Comparison of ENCODE assay signal across 22 cellular contexts in the genomic region with DNA sequence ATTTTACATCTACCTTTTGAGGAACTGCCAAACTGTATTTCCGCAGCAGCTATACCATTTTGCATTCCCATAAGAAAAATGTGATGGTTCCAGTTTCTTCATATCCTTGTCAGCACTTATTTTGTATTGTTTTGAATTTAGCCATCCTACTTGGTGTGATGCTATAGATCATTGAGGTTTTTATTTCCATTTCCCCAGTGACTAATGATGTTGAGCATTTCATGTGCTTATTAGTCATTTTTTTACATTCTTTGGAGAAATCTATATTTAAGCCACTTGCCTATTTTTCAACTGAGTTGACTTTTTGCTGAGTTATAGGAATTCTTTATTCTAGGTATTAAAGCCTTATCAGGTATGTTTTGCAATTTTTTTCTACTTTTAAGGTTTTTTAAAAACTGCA.
DNase-seq lines count a peak whose midpoint lies in the region; ATAC-seq, FAIRE-seq and TF ChIP-seq lines count a peak whose summit lies in the region.
"Had no signal": no experiment of that assay in that cellular context is flagged by ENCODE, and none has a peak within 500 bp of the region (broad histone marks: within the 10 kb centered on the region; RNA-seq: fewer than 3 reads in every experiment).

No MANE protein-coding gene starts in this region.

- H3K4ac ChIP-seq in H1 (replicated peaks; ENCODE audit: insufficient read length, low read depth, low read length): no peak overlapping the region

- no peak for TF ChIP-seq EP300 in H1 (IDR thresholded peaks at IDR 0.05; ENCODE audit: borderline replicate concordance in 1 of 2, low read depth in 2 of 2, low read length in 2 of 2)

- H2BK12ac ChIP-seq in H1 (ENCODE audit: low read depth, low read length): no peak overlapping the region

- no peak overlapping the region for H4K91ac ChIP-seq in H1 (replicated peaks; ENCODE audit: insufficient read length, low read length)

- H3K4me3 ChIP-seq in H1 (ENCODE audit: extremely low read depth in 1 of 4, insufficient read depth in 2 of 4, low read depth in 3 of 4, low read length in 4 of 4) (no peak overlapping the region), retinal pigment epithelial cell (ENCODE audit: low read length) (no peak overlapping the region), right atrium auricular region (no peak overlapping the region), aorta (ENCODE audit: low read length in 2 of 2) (no peak overlapping the region)
- H3K4me3 ChIP-seq: PC-9 had no signal

- H3K79me1 ChIP-seq in H1 (ENCODE audit: low read depth, low read length): no peaks in the 10 kb centered on the region

- H3K23ac ChIP-seq in H1 (ENCODE audit: insufficient read length): no peak overlapping the region

- no peak overlapping the region for H3K4me2 ChIP-seq in H1 (ENCODE audit: insufficient read depth in 1 of 2, low read depth in 2 of 2, low read length in 2 of 2)
- H3K4me2 ChIP-seq: PC-9, SK-N-SH had no signal

- no peaks in the 10 kb centered on the region for H3K9me3 ChIP-seq in H1 (ENCODE audit: insufficient read depth in 2 of 2, low read depth in 1 of 2, low read length in 1 of 2)
- no peaks in the 10 kb centered on the region for H3K9me3 ChIP-seq in right atrium auricular region
- no peaks in the 10 kb centered on the region for H3K9me3 ChIP-seq in aorta (ENCODE audit: control insufficient read depth, low read length)
- H3K9me3 ChIP-seq: SK-N-SH had no signal

- no peaks in the 10 kb centered on the region for H3K23me2 ChIP-seq in H1 (ENCODE audit: low read depth, low read length)

- POLR2A ChIA-PET in H1 (lab: Charles Lee; ENCODE audit: partially characterized antibody): no interaction called here

- CTCF ChIA-PET in H1 (lab: Charles Lee; ENCODE audit: partially characterized antibody): no interaction called here

- H2BK120ac ChIP-seq in H1 (replicated peaks; ENCODE audit: low read depth, low read length): no peak overlapping the region

- no peak for TF ChIP-seq RAD21 in H1 (IDR thresholded peaks at IDR 0.05 in 1 of 2, conservative IDR thresholded peaks at IDR 0.05 in 1 of 2; ENCODE audit: low read depth in 2 of 2, low read length in 2 of 2)

- WGBS in H1 (ENCODE audit: extremely low coverage in 1 of 2, insufficient coverage in 1 of 2, insufficient read length in 1 of 2, insufficient replicate concordance in 2 of 2, low coverage in 1 of 2, low lambda C conversion rate in 2 of 2, missing lambda C conversion rate in 1 of 2), 2 experiments: 82% methylated on average over 1 of the region's 1 CpG; no CpG with 5 or more reads in 1 of the 2 experiments
- 89 to 92% methylated on average over 1 of the region's 1 CpG for WGBS in aorta, 2 donors

- H4K8ac ChIP-seq in H1 (ENCODE audit: extremely low read depth, insufficient read depth, low read length): no peak overlapping the region

- H3K9ac ChIP-seq in H1 (replicated peaks in 1 of 4; ENCODE audit: extremely low read depth in 1 of 4, low read depth in 3 of 4, low read length in 3 of 4): no peak overlapping the region
- H3K9ac ChIP-seq: SK-N-SH had no signal

- H2BK5ac ChIP-seq in H1 (ENCODE audit: low read depth, low read length): no peak overlapping the region

- no peak for FAIRE-seq in H1 (lab: Jason Lieb, UNC)
- FAIRE-seq: GM12891 had no signal

- no peak overlapping the region for H2AK5ac ChIP-seq in H1 (ENCODE audit: low read depth, low read length)

- no peak overlapping the region for H4K5ac ChIP-seq in H1 (ENCODE audit: insufficient read length, low read depth, low read length)

- no peaks in the 10 kb centered on the region for H4K20me1 ChIP-seq in H1 (replicated peaks in 1 of 2; ENCODE audit: control insufficient read depth in 1 of 2, insufficient read depth in 2 of 2, low read length in 2 of 2)

- peak; percentile 49 for DNase-seq in EH (ENCODE audit: low read depth)
- peak; percentile 2 for DNase-seq in HS-5 (ENCODE audit: low read depth)
- DNase-seq in H1 (ENCODE audit: low read depth in 1 of 2, low spot score in 2 of 2): no peak
- peak; percentile 66 for DNase-seq in retinal pigment epithelial cell (ENCODE audit: low read depth)
- DNase-seq in right atrium auricular region (ENCODE audit: low spot score): no peak
- no peak for DNase-seq in aorta
- DNase-seq: CD4-positive, CD25-positive, alpha-beta regulatory T cell; COR-L47; DMS79; GOT3; MV-4-11; NCI-H1105 treated with DMSO at 0.1 percent for 48 hours; NCI-H2107; NCI-H2227 treated with DMSO at 0.1 percent for 48 hours; NCI-H510A treated with DMSO at 0.1 percent for 48 hours; NCI-H748 treated with DMSO at 0.1 percent for 48 hours; PC-9; SIG-M5; SK-N-SH had no signal

- H3K56ac ChIP-seq in H1 (replicated peaks; ENCODE audit: insufficient read length, low read depth, low read length): no peak overlapping the region

- no peak overlapping the region for H3K18ac ChIP-seq in H1 (ENCODE audit: extremely low read depth, low read length)

- H3K36me3 ChIP-seq in H1 (ENCODE audit: control insufficient read depth in 2 of 4, insufficient read depth in 4 of 4, low read length in 3 of 4): no peaks in the 10 kb centered on the region
- no peaks in the 10 kb centered on the region for H3K36me3 ChIP-seq in right atrium auricular region
- no peaks in the 10 kb centered on the region for H3K36me3 ChIP-seq in aorta (ENCODE audit: control insufficient read depth in 1 of 2, insufficient read depth in 2 of 2, low read length in 1 of 2)

- H3K27ac ChIP-seq in H1 (ENCODE audit: low read depth, low read length) (no peak overlapping the region), right atrium auricular region (no peak overlapping the region), aorta (ENCODE audit: low read depth in 1 of 2, low read length in 2 of 2) (no peak overlapping the region)
- H3K27ac ChIP-seq: PC-9, RWPE1 had no signal

- no peaks in the 10 kb centered on the region for H3K27me3 ChIP-seq in H1 (replicated peaks in 1 of 4; ENCODE audit: control insufficient read depth in 3 of 4, extremely low read depth in 1 of 4, insufficient read depth in 3 of 4, low read length in 3 of 4)
- H3K27me3 ChIP-seq in right atrium auricular region: no peaks in the 10 kb centered on the region
- H3K27me3 ChIP-seq in aorta (ENCODE audit: control insufficient read depth in 1 of 2, insufficient read depth in 2 of 2, low read length in 1 of 2): no peaks in the 10 kb centered on the region

- no peaks in the 10 kb centered on the region for H3K4me1 ChIP-seq in H1 (replicated peaks in 1 of 4; ENCODE audit: control insufficient read depth in 3 of 4, insufficient read depth in 4 of 4, low read length in 3 of 4)
- H3K4me1 ChIP-seq in right atrium auricular region: no peaks in the 10 kb centered on the region
- no peaks in the 10 kb centered on the region for H3K4me1 ChIP-seq in aorta (ENCODE audit: control insufficient read depth in 1 of 2, insufficient read depth in 2 of 2, low read length in 2 of 2)

- H3K14ac ChIP-seq in H1 (ENCODE audit: insufficient read length): no peak overlapping the region

- intact Hi-C loops in aorta (cut with DNase I): no loop called here

- no peak for ATAC-seq in HG02870 (IDR thresholded peaks at IDR 0.05; ENCODE audit: unreplicated experiment)
- no peak for ATAC-seq in aorta (ENCODE audit: low FRiP score)

- no peaks in the 10 kb centered on the region for H3K79me2 ChIP-seq in H1 (ENCODE audit: control insufficient read depth in 1 of 2, insufficient read depth in 2 of 2, low read length in 2 of 2)

- no peak overlapping the region for H2BK15ac ChIP-seq in H1 (ENCODE audit: low read length)

- TF ChIP-seq POLR2A in H1 (IDR thresholded peaks at IDR 0.05; ENCODE audit: control extremely low read depth in 1 of 2, low read depth in 2 of 2, low read length in 2 of 2): no peak

- no peak for TF ChIP-seq CTCF in H1 (IDR thresholded peaks at IDR 0.05; ENCODE audit: control extremely low read depth in 1 of 3, insufficient read depth in 1 of 3, low read depth in 1 of 3, low read length in 3 of 3)
- TF ChIP-seq CTCF in retinal pigment epithelial cell (conservative IDR thresholded peaks at IDR 0.05; ENCODE audit: low read depth, low read length): no peak
- TF ChIP-seq CTCF in right atrium auricular region (IDR thresholded peaks at IDR 0.05): no peak

- H2BK20ac ChIP-seq in H1 (ENCODE audit: low read length): no peak overlapping the region

- no peak overlapping the region for H2AFZ ChIP-seq in H1 (ENCODE audit: low read length)
- H2AFZ ChIP-seq: PC-9 had no signal

TF ChIP-seq in H1, 55 proteins besides CTCF, POLR2A, EP300 and RAD21:
- no peak for TF ChIP-seq HDAC2 (IDR thresholded peaks at IDR 0.05; ENCODE audit: borderline replicate concordance in 1 of 2, low read depth in 2 of 2, low read length in 2 of 2)
- no peak for TF ChIP-seq KDM5A (IDR thresholded peaks at IDR 0.05; ENCODE audit: low read length)
- TF ChIP-seq SIN3A (conservative IDR thresholded peaks at IDR 0.05 in 1 of 2, IDR thresholded peaks at IDR 0.05 in 1 of 2; ENCODE audit: low read depth in 1 of 2, low read length in 2 of 2): no peak
- TF ChIP-seq TEAD4 (IDR thresholded peaks at IDR 0.05; ENCODE audit: low read depth, low read length): 0 out of 2 replicates have a peak, but pooled peaks have one; percentile 14
- no peak for TF ChIP-seq BRCA1 (IDR thresholded peaks at IDR 0.05; ENCODE audit: low read depth, low read length)
TF ChIP-seq in H1: peak in this region for 1.

Comparison
In these comparisons a context has a peak if more than half of its experiments do, and no peak if none do; other contexts are left out.
1. DNase-seq: peak in EH (single experiment), HS-5 (single experiment) and retinal pigment epithelial cell (single experiment); none in H1 (0 of 2), right atrium auricular region (single experiment) and aorta (0 of 2).